30 cellular contexts compared by ENCODE assay signal in genomic region chr19:54124393-54124792, GRCh38. TPM values are rescaled to one million over a fixed set of nuclear protein-coding genes. Genes with fewer than 3 reads are reported as not detected.
"Had no signal": no experiment of that assay in that cellular context is flagged by ENCODE, and none has a peak within 500 bp of the region (broad histone marks: within the 10 kb centered on the region; RNA-seq: fewer than 3 reads in every experiment).

No MANE protein-coding gene starts in this region.

- H3K27ac ChIP-seq: colonic mucosa, epithelial cell of prostate, esophagus squamous epithelium, gastrocnemius medialis, heart right ventricle, left lung, lower lobe of right lung had no signal

- H3K4me1 ChIP-seq: colonic mucosa, esophagus squamous epithelium, gastrocnemius medialis, heart right ventricle, left lung, lower lobe of right lung had no signal

- H3K9me3 Mint-ChIP-seq: dendritic cell treated with granulocyte-macrophage colony-stimulating factor and Interleukin-4, amounts not matched to agents 40 ng/mL and 50 ng/mL, for 4 days; effector memory CD8-positive, alpha-beta T cell; endodermal cell; mesothelial cell of epicardium; naive B cell had no signal

- H3K9me3 ChIP-seq: colonic mucosa, esophagus squamous epithelium, gastrocnemius medialis, heart right ventricle, left lung, lower lobe of right lung, mucosa of descending colon had no signal

- H3K4me1 Mint-ChIP-seq: endodermal cell, mesothelial cell of epicardium, naive B cell had no signal

- H3K4me3 ChIP-seq: colonic mucosa, esophagus squamous epithelium, gastrocnemius medialis, heart right ventricle, left lung, lower lobe of right lung, mucosa of descending colon had no signal

- H3K4me3 Mint-ChIP-seq: dendritic cell treated with granulocyte-macrophage colony-stimulating factor and Interleukin-4, amounts not matched to agents 40 ng/mL and 50 ng/mL, for 4 days; effector memory CD8-positive, alpha-beta T cell; endodermal cell; mesothelial cell of epicardium; naive B cell had no signal

- H3K27me3 Mint-ChIP-seq: dendritic cell treated with granulocyte-macrophage colony-stimulating factor and Interleukin-4, amounts not matched to agents 40 ng/mL and 50 ng/mL, for 4 days; effector memory CD8-positive, alpha-beta T cell; naive B cell had no signal

- FAIRE-seq: endometrium had no signal

- H3K27ac Mint-ChIP-seq: dendritic cell treated with granulocyte-macrophage colony-stimulating factor and Interleukin-4, amounts not matched to agents 40 ng/mL and 50 ng/mL, for 4 days; effector memory CD8-positive, alpha-beta T cell; endodermal cell; mesothelial cell of epicardium; naive B cell had no signal

- DNase-seq: colonic mucosa; cortex of kidney; effector CD8-positive, alpha-beta T cell; effector memory CD8-positive, alpha-beta T cell; endodermal cell; erythroblast; esophagus squamous epithelium; foreskin fibroblast; foreskin melanocyte; gastrocnemius medialis; glutamatergic neuron; head of caudate nucleus; heart right ventricle; hippocampal formation; islet precursor cell; left cardiac atrium; left ventricle myocardium superior; lower lobe of right lung; mesenchymal stem cell; mucosa of descending colon; naive B cell had no signal

- H3K27me3 ChIP-seq: colonic mucosa, esophagus squamous epithelium, gastrocnemius medialis, heart right ventricle, left lung had no signal

RNA-seq across cellular contexts. Expression of gene OSCAR, which starts 23.8 kb away (rescaled TPM):
- total RNA-seq: dermis microvascular lymphatic vessel endothelial cell, glomerular endothelial cell, lung microvascular endothelial cell, mesothelial cell of epicardium, myocyte had no signal
